Comparison of ENCODE assay signal across 1 cellular context in the genomic region with DNA sequence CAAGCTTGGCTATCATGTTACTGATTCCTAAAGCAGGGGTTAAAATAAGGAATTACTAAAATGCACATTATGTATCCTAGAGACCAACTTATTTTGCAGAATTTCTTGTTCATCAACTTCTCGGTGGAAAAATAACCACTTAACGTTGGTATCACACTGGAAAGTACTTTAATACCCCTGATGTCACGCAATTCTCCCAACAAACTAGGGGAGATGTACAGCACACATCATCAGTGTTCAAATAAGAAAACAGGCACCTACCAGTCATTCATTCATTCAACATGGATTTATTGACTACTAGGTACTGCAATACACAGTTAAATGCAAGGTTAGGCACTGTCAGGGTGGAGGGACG.
TF ChIP-seq lines count a peak whose summit lies in the region.

No MANE protein-coding gene starts in this region.

TF ChIP-seq in endothelial cell of umbilical vein, 7 proteins besides CTCF, POLR2A, EP300 and RAD21:
- TF ChIP-seq MYC (IDR thresholded peaks at IDR 0.05; ENCODE audit: low read depth, low read length) (no peak), POLR2AphosphoS5 (IDR thresholded peaks at IDR 0.05; ENCODE audit: insufficient read depth, low read depth, low read length) (no peak), FOS (IDR thresholded peaks at IDR 0.05; ENCODE audit: borderline replicate concordance, insufficient read depth, low read length) (no peak), GATA2 (IDR thresholded peaks at IDR 0.05; ENCODE audit: insufficient read depth, insufficient read length, low read depth, low read length) (no peak), EZH2 (IDR thresholded peaks at IDR 0.05; ENCODE audit: borderline replicate concordance, low read depth, low read length, severe bottlenecking) (no peak), JUN (IDR thresholded peaks at IDR 0.05; ENCODE audit: borderline replicate concordance, insufficient read depth, insufficient read length, low read depth) (no peak)
- TF ChIP-seq, protein P1, sequence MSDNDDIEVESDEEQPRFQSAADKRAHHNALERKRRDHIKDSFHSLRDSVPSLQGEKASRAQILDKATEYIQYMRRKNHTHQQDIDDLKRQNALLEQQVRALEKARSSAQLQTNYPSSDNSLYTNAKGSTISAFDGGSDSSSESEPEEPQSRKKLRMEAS (IDR thresholded peaks at IDR 0.05; ENCODE audit: insufficient read depth, insufficient read length), result no peak
